Comparison of ENCODE assay signal across 1 cellular context in genomic region chr9:78967557-78968212, GRCh38.
TF ChIP-seq lines count a peak whose summit lies in the region.

No MANE protein-coding gene starts in this region.

TF ChIP-seq in HepG2, 621 proteins besides CTCF, POLR2A, EP300 and RAD21 (continued from another document):
- TF ChIP-seq RXRB (CRISPR knock-in tag; IDR thresholded peaks at IDR 0.05; ENCODE audit: borderline replicate concordance), result no peak
- TF ChIP-seq SMAD3 (CRISPR knock-in tag; IDR thresholded peaks at IDR 0.05), result no peak
- no peak for TF ChIP-seq ZBTB34 (CRISPR knock-in tag; IDR thresholded peaks at IDR 0.05)
